ENCODE assay signal across 8 cellular contexts in the genomic region with DNA sequence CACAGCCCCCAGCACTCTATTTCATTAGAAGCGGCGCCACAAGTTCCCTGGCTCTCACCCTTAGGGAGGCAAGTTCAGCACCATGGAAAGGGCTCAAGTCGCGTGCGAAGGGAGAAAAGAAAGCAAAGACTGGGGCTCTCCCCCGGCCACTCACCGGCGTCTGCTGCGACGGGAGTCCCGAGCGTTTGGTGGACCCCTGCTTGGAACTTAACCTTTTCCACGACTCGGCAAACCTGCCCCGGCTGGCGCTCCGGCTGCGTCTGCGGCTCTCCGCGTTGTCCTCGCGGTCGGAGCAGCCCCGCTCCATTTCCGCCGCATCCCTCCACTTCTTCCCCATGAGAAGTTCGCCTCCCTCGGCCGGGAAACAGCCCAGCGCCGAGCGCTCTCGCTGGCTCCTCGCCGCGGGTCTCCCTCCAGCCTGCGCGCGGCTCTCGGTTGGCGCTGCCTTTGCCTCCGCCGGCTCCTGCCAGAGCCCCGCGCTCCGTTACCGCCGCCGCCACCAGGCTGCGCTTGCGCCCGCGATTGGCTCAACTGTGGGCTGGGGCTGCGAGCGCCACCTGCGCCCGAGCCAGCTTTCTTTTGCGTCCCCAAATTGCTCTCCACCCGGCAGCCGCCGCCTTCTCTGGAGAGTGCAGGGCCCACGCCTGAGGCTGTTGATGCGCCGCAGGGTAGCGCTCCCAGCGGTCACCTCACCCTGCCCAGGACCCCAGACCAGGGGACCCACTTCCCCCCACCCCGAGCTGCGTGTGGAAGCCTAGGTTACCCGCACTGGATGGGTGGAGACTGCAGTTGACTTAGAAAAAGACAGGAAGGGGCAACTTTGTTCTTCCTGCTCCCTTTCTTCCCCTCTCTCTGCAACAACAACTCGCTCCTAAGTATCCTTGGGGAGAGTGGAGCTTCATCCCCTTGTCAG.
A peak's percentile ranks its signal among the peaks of the same experiment; 100 is the strongest.
DNase-seq lines count a peak whose midpoint lies in the region; ATAC-seq and TF ChIP-seq lines count a peak whose summit lies in the region.

No MANE protein-coding gene starts in this region.

- no peaks in the 10 kb centered on the region for H3K79me1 ChIP-seq in H9 (ENCODE audit: insufficient read depth, low read depth, low read length, poor library complexity, severe bottlenecking)

- H3K9me3 Mint-ChIP-seq in H9 (peaks cover 3 to 6% of the 10 kb centered on the region in 2 experiments; a peak in 4 of 5 replicates), naive B cell (peaks cover 0 to 20% (median 6%) of the 10 kb centered on the region in 7 donors)
- peaks cover 6% of the 10 kb centered on the region for H3K9me3 Mint-ChIP-seq in activated CD8-positive, alpha-beta T cell treated with anti-CD3 and anti-CD28 coated beads for 36 hours

- no peak overlapping the region for H3K56ac ChIP-seq in H9 (ENCODE audit: insufficient read length, low read depth, low read length)

- H3K36me3 Mint-ChIP-seq in H9 (ENCODE audit: insufficient read depth in 1 of 3, low read depth in 3 of 3) (peaks cover 1 to 10% (median 2%) of the 10 kb centered on the region in 3 experiments; a peak in 5 of 7 replicates), naive B cell (peaks cover 0 to 1% of the 10 kb centered on the region in 2 donors)
- H3K36me3 Mint-ChIP-seq in activated CD8-positive, alpha-beta T cell treated with anti-CD3 and anti-CD28 coated beads for 36 hours (ENCODE audit: low read depth): no peaks in the 10 kb centered on the region

- H3K23ac ChIP-seq in H9 (ENCODE audit: insufficient read length, low read depth, low read length): no peak overlapping the region

- H3K4me1 Mint-ChIP-seq in H9: peaks cover 21 to 30% of the 10 kb centered on the region in 2 experiments
- peaks cover 3% of the 10 kb centered on the region for H3K4me1 Mint-ChIP-seq in activated CD8-positive, alpha-beta T cell treated with anti-CD3 and anti-CD28 coated beads for 36 hours (ENCODE audit: low read depth)
- H3K4me1 Mint-ChIP-seq in naive B cell: peaks cover 0 to 12% (median 3%) of the 10 kb centered on the region in 3 donors

- peak; percentile 74 for ATAC-seq in activated CD8-positive, alpha-beta T cell treated with anti-CD3 and anti-CD28 coated beads for 36 hours
- peak in 1 of 2 donors; percentile 41 for ATAC-seq in naive B cell (ENCODE audit: low read depth in 2 of 2)

- peak overlapping the region; percentile 53 for H2AFZ ChIP-seq in H9 (ENCODE audit: low read length)

- no peaks in the 10 kb centered on the region for H4K20me1 ChIP-seq in H9 (ENCODE audit: control insufficient read depth, insufficient read depth, insufficient read length)

- WGBS in H9 (ENCODE audit: extremely low coverage, insufficient read length, low lambda C conversion rate): no CpG with 5 or more reads among the region's 71 CpGs
- 0 to 5% methylated on average over 1 to 39 of the region's 71 CpGs for WGBS in transverse colon (ENCODE audit: low coverage in 1 of 2), 2 donors

- H3K23me2 ChIP-seq in H9 (ENCODE audit: insufficient read length, low read depth, low read length, poor library complexity, severe bottlenecking): peaks cover 16% of the 10 kb centered on the region

- no peak overlapping the region for H2BK5ac ChIP-seq in H9 (ENCODE audit: insufficient read length, low read length)

- H3K4me2 ChIP-seq in H9 (ENCODE audit: insufficient read depth, insufficient read length, low read length): peak overlapping the region; percentile 99

- H2BK12ac ChIP-seq in H9 (ENCODE audit: insufficient read length, low read depth, low read length): no peak overlapping the region

- in situ Hi-C loops in transverse colon (cut with MboI; ENCODE audit: low pct_ligation_motif_present in 1 of 4, low pct_unique_long_range_greater_than_20kb in 1 of 4, low sequenced_read_pairs in 3 of 4): no loop called here

- H2BK20ac ChIP-seq in H9 (ENCODE audit: low read depth, low read length, poor library complexity, severe bottlenecking): no peak overlapping the region

- no peak overlapping the region for H2BK120ac ChIP-seq in H9 (ENCODE audit: low read depth, low read length, poor library complexity, severe bottlenecking)

- H3K27me3 Mint-ChIP-seq in H9 (ENCODE audit: low read depth) (peaks cover 14% of the 10 kb centered on the region), naive B cell (peaks cover 39 to 49% (median 49%) of the 10 kb centered on the region in 3 donors)
- H3K27me3 Mint-ChIP-seq in activated CD8-positive, alpha-beta T cell treated with anti-CD3 and anti-CD28 coated beads for 36 hours: peaks cover 35% of the 10 kb centered on the region

- H4K8ac ChIP-seq in H9 (replicated peaks; ENCODE audit: insufficient read length, low read depth, low read length): no peak overlapping the region

- intact Hi-C loops in activated CD8-positive, alpha-beta T cell treated with anti-CD3 and anti-CD28 coated beads for 36 hours (cut with micrococcal nuclease): no loop called here
- intact Hi-C loops in transverse colon (cut with DNase I; ENCODE audit: low total_unique reads): no loop called here

- no peaks in the 10 kb centered on the region; the same call in 1 of the 2 replicates for H3K4me1 ChIP-seq in H9 (ENCODE audit: insufficient read depth, low read length)
- H3K4me1 ChIP-seq in transverse colon: peaks cover 7 to 10% (median 8%) of the 10 kb centered on the region in 4 donors

- H3K27ac Mint-ChIP-seq in H9 (peak overlapping the region; percentile 76 to 95 (median 87); a peak in 5 of 7 replicates), naive B cell (no peak overlapping the region)
- no peak overlapping the region for H3K27ac Mint-ChIP-seq in activated CD8-positive, alpha-beta T cell treated with anti-CD3 and anti-CD28 coated beads for 36 hours

- no peak overlapping the region for H2AK5ac ChIP-seq in H9 (ENCODE audit: insufficient read length, low read length)

- H3K36me3 ChIP-seq in MG63 (no peaks in the 10 kb centered on the region), transverse colon (no peaks in the 10 kb centered on the region)

- POLR2A ChIA-PET in activated CD8-positive, alpha-beta T cell treated with anti-CD3 and anti-CD28 coated beads for 36 hours (lab: Charles Lee): interaction anchor here (0.6 kb wide), 1 partner anchor 41 kb away, joined by 3 read pairs; no protein-coding TSS in a partner anchor

- peak; percentile 1 to 16 for DNase-seq in activated CD4-positive, alpha-beta T cell treated with anti-CD3 and anti-CD28 coated beads for 24 hours (ENCODE audit: low read depth in 2 of 2)
- DNase-seq in activated CD4-positive, alpha-beta T cell treated with anti-CD3 and anti-CD28 coated beads, Interleukin-2, amount 50 U/mL, for 1 hour: no peak
- peak; percentile 90 for DNase-seq in H9
- DNase-seq in MG63: peak; percentile 65
- peak; percentile 67 for DNase-seq in activated CD8-positive, alpha-beta T cell treated with anti-CD3 and anti-CD28 coated beads for 36 hours
- peak; percentile 12 for DNase-seq in fibroblast of gingiva (ENCODE audit: low read depth)
- DNase-seq in naive B cell: no peak
- peak; percentile 20 for DNase-seq in transverse colon

- no peak overlapping the region for H4K5ac ChIP-seq in H9 (ENCODE audit: insufficient read length, low read depth, low read length)

- no peak overlapping the region for H3K4ac ChIP-seq in H9 (ENCODE audit: low read depth, low read length)

- H3K27me3 ChIP-seq in H9 (ENCODE audit: insufficient read depth, low read length) (no peaks in the 10 kb centered on the region), MG63 (no peaks in the 10 kb centered on the region), transverse colon (peaks cover 65% of the 10 kb centered on the region)

- H3K14ac ChIP-seq in H9 (ENCODE audit: insufficient read depth, low read length): 0 out of 2 replicates have a peak overlapping the region, but pooled peaks have one; percentile 61

- H3K9ac ChIP-seq in H9 (ENCODE audit: extremely low read depth, insufficient read length, low read length): peak overlapping the region; percentile 40

- peak overlapping the region; percentile 79 to 95 for H3K4me3 Mint-ChIP-seq in H9
- no peak overlapping the region for H3K4me3 Mint-ChIP-seq in activated CD8-positive, alpha-beta T cell treated with anti-CD3 and anti-CD28 coated beads for 36 hours
- peak overlapping the region in 6 of 8 donors; percentile 20 to 79 (median 50) for H3K4me3 Mint-ChIP-seq in naive B cell

- TF ChIP-seq CTCF in H9 (conservative IDR thresholded peaks at IDR 0.05): peak; percentile 55; the same call in 2 of the 3 replicates
- no peak for TF ChIP-seq CTCF in activated CD8-positive, alpha-beta T cell treated with anti-CD3 and anti-CD28 coated beads for 36 hours (IDR thresholded peaks at IDR 0.05)
- no peak for TF ChIP-seq CTCF in transverse colon (IDR thresholded peaks at IDR 0.05)

- no peak overlapping the region for H3T11ph ChIP-seq in H9 (ENCODE audit: low read length)

- CTCF ChIA-PET in activated CD8-positive, alpha-beta T cell treated with anti-CD3 and anti-CD28 coated beads for 36 hours (lab: Charles Lee): interaction anchor here (0.5 to 1.1 kb wide), 2 partner anchors 27 to 161 kb away, joined by 3 read pairs; no protein-coding TSS in a partner anchor

- peak overlapping the region; percentile 29 for H3K4me3 ChIP-seq in MG63
- H3K4me3 ChIP-seq in transverse colon: peak overlapping the region in 3 of 4 donors; percentile 20 to 57 (median 31)

- H3K27ac ChIP-seq in H9 (ENCODE audit: insufficient read length, low read depth, low read length) (no peak overlapping the region), transverse colon (no peak overlapping the region)

- no peak for TF ChIP-seq EP300 in transverse colon (IDR thresholded peaks at IDR 0.05; ENCODE audit: low read depth)

- H4K91ac ChIP-seq in H9 (ENCODE audit: insufficient read length, low read depth, low read length): no peak overlapping the region

- no peak for TF ChIP-seq POLR2A in transverse colon (IDR thresholded peaks at IDR 0.05)

- no peak overlapping the region for H3K18ac ChIP-seq in H9 (ENCODE audit: insufficient read length, low read depth, low read length)

- no peak overlapping the region for H2BK15ac ChIP-seq in H9 (ENCODE audit: low read depth, low read length)

- no peaks in the 10 kb centered on the region for H3K79me2 ChIP-seq in H9 (ENCODE audit: insufficient read depth, low read length)

- H3K9me3 ChIP-seq in H9 (ENCODE audit: control insufficient read depth, low read depth, low read length) (no peaks in the 10 kb centered on the region), MG63 (no peaks in the 10 kb centered on the region), transverse colon (peaks cover 0 to 4% of the 10 kb centered on the region in 2 donors)

Comparison
In these comparisons a context has a peak if more than half of its experiments do, and no peak if none do; other contexts are left out.
1. DNase-seq: peak in activated CD4-positive, alpha-beta T cell treated with anti-CD3 and anti-CD28 coated beads for 24 hours (2 of 2), H9 (single experiment), MG63 (single experiment), activated CD8-positive, alpha-beta T cell treated with anti-CD3 and anti-CD28 coated beads for 36 hours (single experiment), fibroblast of gingiva (single experiment) and transverse colon (single experiment); none in activated CD4-positive, alpha-beta T cell treated with anti-CD3 and anti-CD28 coated beads, Interleukin-2, amount 50 U/mL, for 1 hour (single experiment) and naive B cell (single experiment).
2. H3K27ac Mint-ChIP-seq: peak in H9 (3 of 3); none in activated CD8-positive, alpha-beta T cell treated with anti-CD3 and anti-CD28 coated beads for 36 hours (single experiment) and naive B cell (0 of 6).